ENCODE assay signal across 14 cellular contexts in the genomic region with DNA sequence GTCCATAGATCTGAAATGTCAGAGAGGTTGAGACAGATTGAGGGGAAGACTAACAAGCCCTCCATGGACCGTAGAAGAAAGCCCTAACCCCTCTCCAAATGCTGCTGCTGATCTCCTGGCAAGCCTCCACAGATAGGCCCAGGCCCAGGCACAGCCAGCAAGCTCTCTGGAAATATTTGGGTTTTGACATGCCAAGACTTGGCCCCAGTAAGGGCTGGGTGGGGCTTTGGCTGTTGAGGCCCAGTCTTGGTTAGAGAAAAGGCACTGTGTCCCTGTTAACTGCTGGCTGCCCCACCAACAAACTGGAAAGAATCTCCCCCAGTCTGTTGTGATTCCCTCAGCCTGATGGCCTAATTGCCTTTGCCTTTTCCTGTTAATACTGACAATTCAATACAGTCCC.
"Had no signal": no experiment of that assay in that cellular context is flagged by ENCODE, and none has a peak within 500 bp of the region (broad histone marks: within the 10 kb centered on the region; RNA-seq: fewer than 3 reads in every experiment).

No MANE protein-coding gene starts in this region.

- H3K4me1 Mint-ChIP-seq: naive B cell, T-helper 17 cell had no signal

- H3K4me1 ChIP-seq: lower lobe of right lung, right lobe of liver, uterus had no signal

- DNase-seq: activated CD4-positive, CD25-positive, alpha-beta regulatory T cell; activated effector memory CD4-positive, alpha-beta T cell treated with anti-CD3 and anti-CD28 coated beads, Interleukin-2, amount 50 U/mL, for 16 hours; activated T-cell treated with anti-CD3 and anti-CD28 coated beads, Interleukin-2, amount 50 U/mL, for 24 hours; amniotic stem cell; brain microvascular endothelial cell; lower lobe of right lung; naive B cell; right lobe of liver; stimulated activated naive CD4-positive, alpha-beta T cell; T-helper 17 cell; uterus had no signal

- H3K27me3 Mint-ChIP-seq: naive B cell had no signal

- H3K4me3 ChIP-seq: gastroesophageal sphincter, hepatocyte, lower lobe of right lung, right lobe of liver, uterus had no signal

- H3K27ac ChIP-seq: brain microvascular endothelial cell, hepatocyte, lower lobe of right lung, right lobe of liver, uterus had no signal

- H3K36me3 ChIP-seq: brain microvascular endothelial cell, lower lobe of right lung, right lobe of liver, uterus had no signal

- H3K27ac Mint-ChIP-seq: activated naive CD4-positive, alpha-beta T cell treated with anti-CD3 and anti-CD28 coated beads, Interleukin-2, amount 50 U/mL, for 72 hours; activated T-cell treated with anti-CD3 and anti-CD28 coated beads, Interleukin-2, amount 50 U/mL, for 24 hours; T-helper 17 cell had no signal

- H3K9me3 ChIP-seq: right lobe of liver, uterus had no signal

- H3K36me3 Mint-ChIP-seq: activated naive CD4-positive, alpha-beta T cell treated with anti-CD3 and anti-CD28 coated beads, Interleukin-2, amount 50 U/mL, for 72 hours; naive B cell had no signal

- ATAC-seq: activated naive CD4-positive, alpha-beta T cell treated with anti-CD3 and anti-CD28 coated beads, Interleukin-2, amount 50 U/mL, for 72 hours; gastroesophageal sphincter; right lobe of liver; T-helper 17 cell had no signal

- H3K27me3 ChIP-seq: brain microvascular endothelial cell, gastroesophageal sphincter, hepatocyte, right lobe of liver, uterus had no signal

- H3K4me3 Mint-ChIP-seq: activated T-cell treated with anti-CD3 and anti-CD28 coated beads, Interleukin-2, amount 50 U/mL, for 24 hours; naive B cell; T-helper 17 cell had no signal
